ENCODE assay signal across 31 cellular contexts in genomic region chr9:101047848-101048402, GRCh38. TPM values are rescaled to one million over a fixed set of nuclear protein-coding genes. Genes with fewer than 3 reads are reported as not detected.
DNase-seq lines count a peak whose midpoint lies in the region; TF ChIP-seq lines count a peak whose summit lies in the region.
"Had no signal": no experiment of that assay in that cellular context is flagged by ENCODE, and none has a peak within 500 bp of the region (broad histone marks: within the 10 kb centered on the region; RNA-seq: fewer than 3 reads in every experiment).

No MANE protein-coding gene starts in this region.

- dilution Hi-C loops in mammary epithelial cell (cut with HindIII; ENCODE audit: low sequenced_read_pairs) = no loop called here

- H3K4me3 ChIP-seq in MM.1S (ENCODE audit: low read length) = no peak overlapping the region
- H3K4me3 ChIP-seq in mammary epithelial cell (replicated peaks in 1 of 3; ENCODE audit: insufficient read depth in 1 of 3, low read depth in 2 of 3, low read length in 3 of 3) = no peak overlapping the region
- H3K4me3 ChIP-seq: ascending aorta, skin epidermis, suprapubic skin, upper lobe of right lung had no signal

- H3K79me2 ChIP-seq in MM.1S (ENCODE audit: low read length) = no peaks in the 10 kb centered on the region
- no peaks in the 10 kb centered on the region for H3K79me2 ChIP-seq in mammary epithelial cell (ENCODE audit: insufficient read depth, low read length)

- CTCF ChIA-PET in mammary epithelial cell (lab: Charles Lee; ENCODE audit: low non-redundant PET) = no interaction called here

- H3K36me3 ChIP-seq in MM.1S (replicated peaks; ENCODE audit: insufficient read depth, low read length) = no peaks in the 10 kb centered on the region
- H3K36me3 ChIP-seq in mammary epithelial cell (ENCODE audit: insufficient read depth, low read length) = no peaks in the 10 kb centered on the region
- H3K36me3 ChIP-seq: ascending aorta, suprapubic skin, upper lobe of right lung had no signal

- H4K20me1 ChIP-seq in MM.1S (ENCODE audit: insufficient read depth, low read length) (no peaks in the 10 kb centered on the region), mammary epithelial cell (ENCODE audit: insufficient read depth, low read length) (no peaks in the 10 kb centered on the region)

- in situ Hi-C loops in mammary epithelial cell (cut with MboI; ENCODE audit: low sequenced_read_pairs in 2 of 2) = no loop called here

- H3K9me3 ChIP-seq in MM.1S (replicated peaks; ENCODE audit: insufficient read depth, low read length) = no peaks in the 10 kb centered on the region
- no peaks in the 10 kb centered on the region for H3K9me3 ChIP-seq in mammary epithelial cell (replicated peaks; ENCODE audit: insufficient read depth, low read length)
- H3K9me3 ChIP-seq: ascending aorta, suprapubic skin, upper lobe of right lung had no signal

- TF ChIP-seq CTCF in MM.1S (IDR thresholded peaks at IDR 0.05; ENCODE audit: low read length) (no peak), mammary epithelial cell (conservative IDR thresholded peaks at IDR 0.05 in 1 of 2, IDR thresholded peaks at IDR 0.05 in 1 of 2; ENCODE audit: extremely low read depth in 1 of 2, insufficient read depth in 1 of 2, low read depth in 1 of 2, low read length in 2 of 2) (no peak)

- H3K27me3 ChIP-seq in MM.1S (replicated peaks; ENCODE audit: insufficient read depth, low read length) (no peaks in the 10 kb centered on the region), mammary epithelial cell (ENCODE audit: insufficient read depth, low read length) (no peaks in the 10 kb centered on the region)
- H3K27me3 ChIP-seq: ascending aorta, suprapubic skin, upper lobe of right lung had no signal

- intact Hi-C loops in mammary epithelial cell (cut with micrococcal nuclease) = no loop called here

- H3F3A ChIP-seq in MM.1S (ENCODE audit: insufficient read depth, low read length) = no peaks in the 10 kb centered on the region

- H3K27ac ChIP-seq in MM.1S (ENCODE audit: low read length) = no peak overlapping the region; the same call in 1 of the 2 replicates
- H3K27ac ChIP-seq in mammary epithelial cell (ENCODE audit: insufficient read depth, low read depth, low read length) = no peak overlapping the region
- H3K27ac ChIP-seq: 22Rv1, ascending aorta, skin epidermis, suprapubic skin, upper lobe of right lung had no signal

- WGBS in mammary epithelial cell (ENCODE audit: low coverage, missing lambda C conversion rate) = 53% methylated on average over 4 of the region's 4 CpGs

- DNase-seq in DMS 273 (lab: John Stamatoyannopoulos, UW; ENCODE audit: unreplicated experiment) (peak; percentile 33), DMS 273 treated with DMSO at 0.1 percent for 48 hours (lab: John Stamatoyannopoulos, UW) (no peak), MM.1S (peak; percentile 65), mammary epithelial cell (peak; percentile 15), kidney tubule cell (ENCODE audit: low spot score) (peak; percentile 29), NCI-H2171 treated with DMSO at 0.1 percent for 48 hours (lab: John Stamatoyannopoulos, UW) (no peak), glomerular visceral epithelial cell (ENCODE audit: extremely low spot score) (no peak)
- no peak for DNase-seq in activated T-cell treated with anti-CD3 and anti-CD28 coated beads, Interleukin-2, amount 50 U/mL, for 1 hour
- DNase-seq: activated B cell treated with CpG ODN at 0.5 μM for 24 hours; activated CD4-positive, alpha-beta T cell treated with anti-CD3 and anti-CD28 coated beads, Interleukin-2, amount 10 ng/mL, durations not matched to agents 7 days and 5 days; activated gamma-delta T cell; activated naive CD8-positive, alpha-beta T cell treated with anti-CD3 and anti-CD28 coated beads, Interleukin-2, amount 10 ng/mL, durations not matched to agents 7 days and 5 days; activated T-cell treated with anti-CD3 and anti-CD28 coated beads, Interleukin-2, amount 50 U/mL, for 24 hours; COR-L47; DMS79; hypothalamus; left colon; NCI-H1092; NCI-H2029; NCI-H69; nephron progenitor cell; stimulated activated naive CD4-positive, alpha-beta T cell; upper lobe of right lung had no signal

- H3K4me2 ChIP-seq in MM.1S (ENCODE audit: low read depth, low read length) (peak overlapping the region; percentile 1; the same call in 1 of the 2 replicates), mammary epithelial cell (ENCODE audit: insufficient read depth, low read depth, low read length) (no peak overlapping the region)

- H3K9ac ChIP-seq in MM.1S (ENCODE audit: low read length) (no peak overlapping the region), mammary epithelial cell (ENCODE audit: insufficient read depth, low read length) (no peak overlapping the region)

- H2AFZ ChIP-seq in MM.1S (ENCODE audit: low read length) (no peak overlapping the region), mammary epithelial cell (ENCODE audit: low read depth, low read length) (no peak overlapping the region)

- no TSS peak for BruUV-seq in mammary epithelial cell (replicated peaks; lab: Mats Ljungman, UMichigan)

- H3K9me2 ChIP-seq in MM.1S (replicated peaks; ENCODE audit: insufficient read depth, low read length) = no peaks in the 10 kb centered on the region

- H3K4me1 ChIP-seq in MM.1S (ENCODE audit: low read length) (peaks cover 12% of the 10 kb centered on the region; the same call in 1 of the 2 replicates), mammary epithelial cell (ENCODE audit: insufficient read depth, low read length) (no peaks in the 10 kb centered on the region)
- H3K4me1 ChIP-seq: ascending aorta, suprapubic skin, upper lobe of right lung had no signal

RNA-seq across cellular contexts. Expression of gene PLPPR1, which starts 19.4 kb away (rescaled TPM):
- total RNA-seq in mammary epithelial cell = under 1 TPM in 1 of 2 donors, not detected in 1; 0.33 TPM
- 0.07 TPM for polyA plus RNA-seq in mammary epithelial cell
- not detected for polyA minus RNA-seq in mammary epithelial cell
- total RNA-seq: activated B cell treated with CpG ODN at 0.5 μM for 24 hours; activated CD4-positive, alpha-beta T cell treated with anti-CD3 and anti-CD28 coated beads, Interleukin-2, amount 10 ng/mL, durations not matched to agents 7 days and 5 days; activated naive CD8-positive, alpha-beta T cell treated with anti-CD3 and anti-CD28 coated beads, Interleukin-2, amount 10 ng/mL, durations not matched to agents 7 days and 5 days; ascending aorta; chondrocyte; osteocyte; T-helper 1 cell treated with Interleukin-12 subunit alpha and Interleukin-12 subunit beta and Interleukin-4 antibody, amounts not matched to agents 30 ng/mL and 1 ng/mL, for 36 hours had no signal
- polyA plus RNA-seq: IgD-negative memory B cell had no signal

Comparison
In these comparisons a context has a peak if more than half of its experiments do, and no peak if none do; other contexts are left out.
1. DNase-seq: peak in DMS 273 (single experiment), MM.1S (single experiment), mammary epithelial cell (single experiment) and kidney tubule cell (single experiment); none in DMS 273 treated with DMSO at 0.1 percent for 48 hours (single experiment), NCI-H2171 treated with DMSO at 0.1 percent for 48 hours (single experiment), glomerular visceral epithelial cell (single experiment) and activated T-cell treated with anti-CD3 and anti-CD28 coated beads, Interleukin-2, amount 50 U/mL, for 1 hour (single experiment).